ENCODE assay signal across 10 cellular contexts in the genomic region with DNA sequence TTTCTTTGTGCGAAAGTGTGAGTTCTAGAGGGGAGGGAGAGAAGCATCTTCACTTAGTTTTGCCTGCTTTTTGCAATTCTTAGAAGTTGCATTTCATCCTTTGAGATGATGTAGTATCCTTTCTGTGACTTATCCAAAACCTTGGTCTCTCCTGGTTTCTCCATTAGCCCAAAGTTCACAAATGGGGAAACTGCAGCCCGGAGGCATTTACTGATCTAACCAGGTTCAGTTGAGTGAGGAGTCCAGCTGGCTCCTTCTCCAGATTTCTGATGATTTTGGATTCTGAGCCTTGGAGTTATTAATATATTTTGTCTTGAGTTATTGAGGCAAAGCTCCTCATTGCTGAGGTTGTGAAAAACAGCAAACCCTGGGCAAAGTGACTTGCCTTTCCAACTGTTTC. TPM values are rescaled to one million over a fixed set of nuclear protein-coding genes. Genes with fewer than 3 reads are reported as not detected.
DNase-seq lines count a peak whose midpoint lies in the region; ATAC-seq, FAIRE-seq and TF ChIP-seq lines count a peak whose summit lies in the region.
"Had no signal": no experiment of that assay in that cellular context is flagged by ENCODE, and none has a peak within 500 bp of the region (broad histone marks: within the 10 kb centered on the region; RNA-seq: fewer than 3 reads in every experiment).

No MANE protein-coding gene starts in this region.

- H3K4me2 ChIP-seq in Loucy (ENCODE audit: low read depth, low read length, poor library complexity, severe bottlenecking): peak overlapping the region; percentile 99

- DNase-seq in CD8-positive, alpha-beta memory T cell: no peak
- no peak for DNase-seq in colonic mucosa
- DNase-seq in pancreas: no peak
- DNase-seq in NCI-H526 (lab: John Stamatoyannopoulos, UW): no peak
- no peak for DNase-seq in frontal cortex (ENCODE audit: low spot score in 2 of 2)
- DNase-seq in left lobe of liver (ENCODE audit: low spot score): no peak
- DNase-seq: central memory CD4-positive, alpha-beta T cell; SW 1271 had no signal

- 45 to 49% methylated on average over 2 of the region's 2 CpGs for WGBS in pancreas, 2 donors

- intact Hi-C loops in colonic mucosa (cut with DNase I): no loop called here
- intact Hi-C loops in pancreas (cut with DNase I): no loop called here

- H3K4me1 ChIP-seq in CD8-positive, alpha-beta memory T cell (ENCODE audit: insufficient read depth, low read length): peaks cover 8% of the 10 kb centered on the region
- H3K4me1 ChIP-seq in Loucy (ENCODE audit: insufficient read depth, low read length, poor library complexity, severe bottlenecking) (peaks cover 69% of the 10 kb centered on the region), colonic mucosa (peaks cover 8% of the 10 kb centered on the region), pancreas (peaks cover 0 to 7% (median 6%) of the 10 kb centered on the region in 3 donors)

- peaks cover 69% of the 10 kb centered on the region for H3K79me2 ChIP-seq in Loucy (ENCODE audit: insufficient read depth, low read length)

- peaks cover 43% of the 10 kb centered on the region for H4K20me1 ChIP-seq in Loucy (ENCODE audit: insufficient read depth, low read length, poor library complexity, severe bottlenecking)

- CTCF ChIA-PET in CD8-positive, alpha-beta memory T cell (lab: Charles Lee): interaction anchor here (1.1 to 1.9 kb wide), 3 partner anchors 11 to 73 kb away, joined by 4 to 6 read pairs (median 4); no protein-coding TSS in a partner anchor

- H3K9me2 ChIP-seq in Loucy (replicated peaks; ENCODE audit: low read depth, low read length): no peaks in the 10 kb centered on the region

- no peaks in the 10 kb centered on the region for H3F3A ChIP-seq in Loucy (ENCODE audit: low read depth)

- no peaks in the 10 kb centered on the region for H3K36me3 ChIP-seq in CD8-positive, alpha-beta memory T cell (ENCODE audit: insufficient read depth, low read length)
- H3K36me3 ChIP-seq in Loucy (ENCODE audit: insufficient read depth, low read length) (no peaks in the 10 kb centered on the region), colonic mucosa (no peaks in the 10 kb centered on the region), pancreas (no peaks in the 10 kb centered on the region)

- H3K27ac Mint-ChIP-seq in CD8-positive, alpha-beta memory T cell: peak overlapping the region in 2 of 8 donors; percentile 64 to 76

- H3K4me1 Mint-ChIP-seq in CD8-positive, alpha-beta memory T cell: peaks cover 20 to 44% (median 36%) of the 10 kb centered on the region in 3 donors

- H3K27me3 Mint-ChIP-seq in CD8-positive, alpha-beta memory T cell: peaks cover 0 to 3% of the 10 kb centered on the region in 2 donors

- H2AFZ ChIP-seq in Loucy (ENCODE audit: low read length): no peak overlapping the region

- ATAC-seq in pancreas (no peak), left lobe of liver (no peak), HG02973 (IDR thresholded peaks at IDR 0.05; ENCODE audit: unreplicated experiment) (no peak)

- H3K9ac ChIP-seq in Loucy (ENCODE audit: low read depth, low read length, poor library complexity, severe bottlenecking): peak overlapping the region; percentile 85
- H3K9ac ChIP-seq in colonic mucosa (ENCODE audit: low read depth in 2 of 2, low read length in 2 of 2): peak overlapping the region; percentile 16 to 79

- H3K27ac ChIP-seq in CD8-positive, alpha-beta memory T cell (ENCODE audit: low read depth, low read length): no peak overlapping the region
- no peak overlapping the region for H3K27ac ChIP-seq in colonic mucosa
- H3K27ac ChIP-seq in pancreas: no peak overlapping the region

- POLR2A ChIA-PET in CD8-positive, alpha-beta memory T cell (lab: Charles Lee): interaction anchor here (0.6 to 0.8 kb wide), 3 partner anchors 18 to 660 kb away, joined by 3 to 4 read pairs (median 4); no protein-coding TSS in a partner anchor

- peaks cover 0 to 5% (median 2%) of the 10 kb centered on the region in 3 donors for H3K36me3 Mint-ChIP-seq in CD8-positive, alpha-beta memory T cell

- no peaks in the 10 kb centered on the region for H3K9me3 Mint-ChIP-seq in CD8-positive, alpha-beta memory T cell

- FAIRE-seq in pancreas (lab: Jason Lieb, UNC) (no peak), frontal cortex (lab: Jason Lieb, UNC) (no peak)

- no peaks in the 10 kb centered on the region for H3K9me3 ChIP-seq in CD8-positive, alpha-beta memory T cell (ENCODE audit: low read length)
- H3K9me3 ChIP-seq in Loucy (ENCODE audit: insufficient read depth, low read depth, low read length): no peaks in the 10 kb centered on the region
- no peaks in the 10 kb centered on the region for H3K9me3 ChIP-seq in colonic mucosa
- no peaks in the 10 kb centered on the region for H3K9me3 ChIP-seq in pancreas

- no peak for TF ChIP-seq CTCF in Loucy (conservative IDR thresholded peaks at IDR 0.05; ENCODE audit: low read length)
- TF ChIP-seq CTCF in colonic mucosa (IDR thresholded peaks at IDR 0.05): no peak
- no peak for TF ChIP-seq CTCF in pancreas (IDR thresholded peaks at IDR 0.05)

- no peaks in the 10 kb centered on the region for H3K27me3 ChIP-seq in CD8-positive, alpha-beta memory T cell (ENCODE audit: insufficient read depth, low read length, poor library complexity, severe bottlenecking)
- H3K27me3 ChIP-seq in Loucy (ENCODE audit: insufficient read depth, low read length, poor library complexity, severe bottlenecking) (no peaks in the 10 kb centered on the region), colonic mucosa (no peaks in the 10 kb centered on the region), pancreas (no peaks in the 10 kb centered on the region)

- no peak overlapping the region for H3K4me3 ChIP-seq in CD8-positive, alpha-beta memory T cell (ENCODE audit: low read length)
- H3K4me3 ChIP-seq in Loucy (ENCODE audit: low read length, poor library complexity, severe bottlenecking): peak overlapping the region; percentile 86
- peak overlapping the region; percentile 90 for H3K4me3 ChIP-seq in colonic mucosa
- H3K4me3 ChIP-seq in pancreas: peak overlapping the region; percentile 64 to 95 (median 82)

- H3K4me3 Mint-ChIP-seq in CD8-positive, alpha-beta memory T cell: peak overlapping the region; percentile 83 to 88 (median 85)

RNA-seq across cellular contexts. Expression of a gene that starts 1.6 kb away (rescaled TPM):
- total RNA-seq in CD8-positive, alpha-beta memory T cell: 10 to 100 TPM; 21.2 to 21.3 TPM
- 1.9 TPM for polyA plus RNA-seq in CD8-positive, alpha-beta memory T cell
- total RNA-seq in colonic mucosa: 10 to 100 TPM; 13.7 to 32.4 TPM
- 10 to 100 TPM; 18.4 to 72.7 (median 27.4) TPM for total RNA-seq in pancreas
- 10 to 100 TPM; 10.9 to 13.0 TPM for polyA plus RNA-seq in pancreas
- 55.0 TPM for total RNA-seq in frontal cortex
- total RNA-seq in left lobe of liver: 8.1 TPM
